1 cellular context compared by ENCODE assay signal in genomic region chr12:100199347-100200136, GRCh38.
TF ChIP-seq lines count a peak whose summit lies in the region.

No MANE protein-coding gene starts in this region.

TF ChIP-seq in GM12878, 131 proteins besides CTCF, POLR2A, EP300 and RAD21 (continued from another document):
- no peak for TF ChIP-seq ZNF592 (IDR thresholded peaks at IDR 0.05)
- no peak for TF ChIP-seq USF2 (IDR thresholded peaks at IDR 0.05; ENCODE audit: borderline replicate concordance, low read depth, low read length)
- no peak for TF ChIP-seq KDM1A (IDR thresholded peaks at IDR 0.05; ENCODE audit: borderline replicate concordance)
- 0 out of 2 replicates have a peak, but pooled peaks have one; percentile 30 for TF ChIP-seq SMARCA5 (IDR thresholded peaks at IDR 0.05)
- 0 out of 2 replicates have a peak, but pooled peaks have one; percentile 6 for TF ChIP-seq HCFC1 (IDR thresholded peaks at IDR 0.05; ENCODE audit: low read length)
- TF ChIP-seq RFX5 (IDR thresholded peaks at IDR 0.05; ENCODE audit: low read depth, low read length) = no peak
- no peak for TF ChIP-seq HSF1 (IDR thresholded peaks at IDR 0.05; ENCODE audit: low read depth, low read length)
- TF ChIP-seq GABPA (IDR thresholded peaks at IDR 0.05; ENCODE audit: low read depth) = no peak
- TF ChIP-seq SMAD1 (IDR thresholded peaks at IDR 0.05; ENCODE audit: low read depth, partially characterized antibody) = no peak
- peak; percentile 63 to 90; a peak in 3 of 4 replicates for TF ChIP-seq BHLHE40 (IDR thresholded peaks at IDR 0.05; ENCODE audit: borderline replicate concordance in 1 of 2, low read depth in 2 of 2, low read length in 1 of 2)
- no peak for TF ChIP-seq PKNOX1 (IDR thresholded peaks at IDR 0.05)
- TF ChIP-seq CEBPB (IDR thresholded peaks at IDR 0.05; ENCODE audit: borderline replicate concordance in 1 of 2, low read depth in 2 of 2, low read length in 2 of 2) = no peak
- no peak for TF ChIP-seq NR2C2 (IDR thresholded peaks at IDR 0.05; ENCODE audit: borderline replicate concordance, control insufficient read depth, insufficient read length, low read depth)
- TF ChIP-seq, protein P1, sequence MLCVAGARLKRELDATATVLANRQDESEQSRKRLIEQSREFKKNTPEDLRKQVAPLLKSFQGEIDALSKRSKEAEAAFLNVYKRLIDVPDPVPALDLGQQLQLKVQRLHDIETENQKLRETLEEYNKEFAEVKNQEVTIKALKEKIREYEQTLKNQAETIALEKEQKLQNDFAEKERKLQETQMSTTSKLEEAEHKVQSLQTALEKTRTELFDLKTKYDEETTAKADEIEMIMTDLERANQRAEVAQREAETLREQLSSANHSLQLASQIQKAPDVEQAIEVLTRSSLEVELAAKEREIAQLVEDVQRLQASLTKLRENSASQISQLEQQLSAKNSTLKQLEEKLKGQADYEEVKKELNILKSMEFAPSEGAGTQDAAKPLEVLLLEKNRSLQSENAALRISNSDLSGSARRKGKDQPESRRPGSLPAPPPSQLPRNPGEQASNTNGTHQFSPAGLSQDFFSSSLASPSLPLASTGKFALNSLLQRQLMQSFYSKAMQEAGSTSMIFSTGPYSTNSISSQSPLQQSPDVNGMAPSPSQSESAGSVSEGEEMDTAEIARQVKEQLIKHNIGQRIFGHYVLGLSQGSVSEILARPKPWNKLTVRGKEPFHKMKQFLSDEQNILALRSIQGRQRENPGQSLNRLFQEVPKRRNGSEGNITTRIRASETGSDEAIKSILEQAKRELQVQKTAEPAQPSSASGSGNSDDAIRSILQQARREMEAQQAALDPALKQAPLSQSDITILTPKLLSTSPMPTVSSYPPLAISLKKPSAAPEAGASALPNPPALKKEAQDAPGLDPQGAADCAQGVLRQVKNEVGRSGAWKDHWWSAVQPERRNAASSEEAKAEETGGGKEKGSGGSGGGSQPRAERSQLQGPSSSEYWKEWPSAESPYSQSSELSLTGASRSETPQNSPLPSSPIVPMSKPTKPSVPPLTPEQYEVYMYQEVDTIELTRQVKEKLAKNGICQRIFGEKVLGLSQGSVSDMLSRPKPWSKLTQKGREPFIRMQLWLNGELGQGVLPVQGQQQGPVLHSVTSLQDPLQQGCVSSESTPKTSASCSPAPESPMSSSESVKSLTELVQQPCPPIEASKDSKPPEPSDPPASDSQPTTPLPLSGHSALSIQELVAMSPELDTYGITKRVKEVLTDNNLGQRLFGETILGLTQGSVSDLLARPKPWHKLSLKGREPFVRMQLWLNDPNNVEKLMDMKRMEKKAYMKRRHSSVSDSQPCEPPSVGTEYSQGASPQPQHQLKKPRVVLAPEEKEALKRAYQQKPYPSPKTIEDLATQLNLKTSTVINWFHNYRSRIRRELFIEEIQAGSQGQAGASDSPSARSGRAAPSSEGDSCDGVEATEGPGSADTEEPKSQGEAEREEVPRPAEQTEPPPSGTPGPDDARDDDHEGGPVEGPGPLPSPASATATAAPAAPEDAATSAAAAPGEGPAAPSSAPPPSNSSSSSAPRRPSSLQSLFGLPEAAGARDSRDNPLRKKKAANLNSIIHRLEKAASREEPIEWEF (IDR thresholded peaks at IDR 0.05; ENCODE audit: insufficient replicate concordance, low read depth, low read length) = no peak
- no peak for TF ChIP-seq CHD2 (IDR thresholded peaks at IDR 0.05; ENCODE audit: borderline replicate concordance, low read depth, low read length)
- TF ChIP-seq KLF5 (IDR thresholded peaks at IDR 0.05; ENCODE audit: partially characterized antibody) = no peak
- TF ChIP-seq CBX3 (IDR thresholded peaks at IDR 0.05; ENCODE audit: borderline replicate concordance, low read depth) = no peak
- no peak for TF ChIP-seq JUNB (IDR thresholded peaks at IDR 0.05)
- TF ChIP-seq POLR2AphosphoS2 (IDR thresholded peaks at IDR 0.05; ENCODE audit: low read depth, low read length) = no peak
- no peak for TF ChIP-seq IRF4 (IDR thresholded peaks at IDR 0.05; ENCODE audit: low read depth, low read length)
- peak; percentile 66; the same call in 1 of the 2 replicates for TF ChIP-seq NR2F1 (conservative IDR thresholded peaks at IDR 0.05)
- no peak for TF ChIP-seq ZNF217 (IDR thresholded peaks at IDR 0.05)
- TF ChIP-seq LARP7 (IDR thresholded peaks at IDR 0.05) = peak; percentile 64; the same call in 1 of the 2 replicates
- TF ChIP-seq ATF3 (IDR thresholded peaks at IDR 0.05; ENCODE audit: borderline replicate concordance, extremely low read depth, low read depth, low read length) = no peak
- TF ChIP-seq, protein P2, sequence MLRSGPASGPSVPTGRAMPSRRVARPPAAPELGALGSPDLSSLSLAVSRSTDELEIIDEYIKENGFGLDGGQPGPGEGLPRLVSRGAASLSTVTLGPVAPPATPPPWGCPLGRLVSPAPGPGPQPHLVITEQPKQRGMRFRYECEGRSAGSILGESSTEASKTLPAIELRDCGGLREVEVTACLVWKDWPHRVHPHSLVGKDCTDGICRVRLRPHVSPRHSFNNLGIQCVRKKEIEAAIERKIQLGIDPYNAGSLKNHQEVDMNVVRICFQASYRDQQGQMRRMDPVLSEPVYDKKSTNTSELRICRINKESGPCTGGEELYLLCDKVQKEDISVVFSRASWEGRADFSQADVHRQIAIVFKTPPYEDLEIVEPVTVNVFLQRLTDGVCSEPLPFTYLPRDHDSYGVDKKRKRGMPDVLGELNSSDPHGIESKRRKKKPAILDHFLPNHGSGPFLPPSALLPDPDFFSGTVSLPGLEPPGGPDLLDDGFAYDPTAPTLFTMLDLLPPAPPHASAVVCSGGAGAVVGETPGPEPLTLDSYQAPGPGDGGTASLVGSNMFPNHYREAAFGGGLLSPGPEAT (IDR thresholded peaks at IDR 0.05; ENCODE audit: low read depth) = no peak
- no peak for TF ChIP-seq SMC3 (IDR thresholded peaks at IDR 0.05; ENCODE audit: borderline replicate concordance, low read length)
- no peak for TF ChIP-seq ZNF207 (IDR thresholded peaks at IDR 0.05; ENCODE audit: borderline replicate concordance)
- TF ChIP-seq YY1 (IDR thresholded peaks at IDR 0.05; ENCODE audit: low read depth, low read length) = 0 out of 2 replicates have a peak, but pooled peaks have one; percentile 57
- no peak for TF ChIP-seq ZSCAN29 (IDR thresholded peaks at IDR 0.05)
- TF ChIP-seq, protein P3, sequence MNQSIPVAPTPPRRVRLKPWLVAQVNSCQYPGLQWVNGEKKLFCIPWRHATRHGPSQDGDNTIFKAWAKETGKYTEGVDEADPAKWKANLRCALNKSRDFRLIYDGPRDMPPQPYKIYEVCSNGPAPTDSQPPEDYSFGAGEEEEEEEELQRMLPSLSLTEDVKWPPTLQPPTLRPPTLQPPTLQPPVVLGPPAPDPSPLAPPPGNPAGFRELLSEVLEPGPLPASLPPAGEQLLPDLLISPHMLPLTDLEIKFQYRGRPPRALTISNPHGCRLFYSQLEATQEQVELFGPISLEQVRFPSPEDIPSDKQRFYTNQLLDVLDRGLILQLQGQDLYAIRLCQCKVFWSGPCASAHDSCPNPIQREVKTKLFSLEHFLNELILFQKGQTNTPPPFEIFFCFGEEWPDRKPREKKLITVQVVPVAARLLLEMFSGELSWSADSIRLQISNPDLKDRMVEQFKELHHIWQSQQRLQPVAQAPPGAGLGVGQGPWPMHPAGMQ (IDR thresholded peaks at IDR 0.05; ENCODE audit: borderline replicate concordance) = no peak
- no peak for TF ChIP-seq ASH2L (IDR thresholded peaks at IDR 0.05; ENCODE audit: borderline replicate concordance, low read depth)
- no peak for TF ChIP-seq PAX8 (IDR thresholded peaks at IDR 0.05)
- no peak for TF ChIP-seq MTA3 (IDR thresholded peaks at IDR 0.05; ENCODE audit: borderline replicate concordance, low read length)
